ENCODE assay signal across 8 cellular contexts in the genomic region with DNA sequence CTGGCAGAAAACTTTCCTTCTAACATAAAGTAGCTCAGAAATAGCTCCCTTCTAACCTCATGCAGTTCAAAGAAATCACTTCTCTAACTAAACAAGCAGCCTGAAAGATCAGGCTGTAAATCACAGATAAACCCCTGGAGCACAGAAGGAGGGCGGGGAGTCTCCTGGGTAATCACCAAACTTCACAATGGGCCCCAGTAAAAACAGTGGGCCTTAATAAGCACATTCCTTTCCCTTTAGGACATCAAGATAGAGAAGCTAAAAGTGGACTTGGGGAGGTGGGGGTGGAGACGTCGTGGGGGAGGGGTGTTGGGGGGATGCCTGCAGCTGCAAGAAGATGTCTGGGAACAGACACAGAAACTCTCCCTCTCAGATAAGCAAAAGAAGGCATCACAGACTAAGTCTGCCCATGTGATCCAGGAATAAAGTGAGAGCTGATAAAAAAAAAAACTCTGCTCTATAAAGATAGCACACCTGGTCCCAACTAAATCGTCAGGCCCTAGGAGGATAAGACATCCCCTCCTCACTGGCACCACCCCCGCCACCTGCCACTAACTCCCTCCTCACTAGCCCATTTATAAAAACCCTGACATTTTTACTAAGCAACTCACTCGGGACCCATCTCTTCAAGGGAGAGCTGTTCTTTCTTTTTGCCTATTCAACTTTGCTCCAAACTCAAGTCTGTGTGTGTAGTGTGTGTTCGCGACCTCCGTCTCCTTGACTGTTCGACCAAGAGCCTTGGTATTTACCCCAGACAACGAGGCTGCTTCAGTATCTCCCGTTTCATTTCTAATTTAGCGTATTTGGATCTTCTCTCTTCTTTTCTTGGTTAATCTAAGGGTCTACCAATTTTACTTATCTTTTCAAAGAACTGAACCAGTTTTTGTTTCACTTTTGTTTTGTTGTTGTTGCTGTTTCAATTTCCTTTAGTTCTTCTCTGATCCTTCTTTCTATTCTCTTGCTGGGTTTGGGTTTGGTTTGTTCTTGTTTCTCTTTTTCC. TPM values are rescaled to one million over a fixed set of nuclear protein-coding genes. Genes with fewer than 3 reads are reported as not detected.
DNase-seq lines count a peak whose midpoint lies in the region; ATAC-seq, FAIRE-seq and TF ChIP-seq lines count a peak whose summit lies in the region.

No MANE protein-coding gene starts in this region.

- peak; percentile 46 for ATAC-seq in GM18909 (IDR thresholded peaks at IDR 0.05; ENCODE audit: poor library complexity, unreplicated experiment)

- no peaks in the 10 kb centered on the region for H3K27me3 ChIP-seq in liver (ENCODE audit: control insufficient read depth in 4 of 4, insufficient read depth in 4 of 4, low read length in 3 of 4)
- no peaks in the 10 kb centered on the region for H3K27me3 ChIP-seq in thyroid gland

- H3K9ac ChIP-seq in liver (ENCODE audit: low read depth in 1 of 2, low read length in 2 of 2) = peak overlapping the region; percentile 96 to 97

- no peaks in the 10 kb centered on the region for H3K9me3 ChIP-seq in liver (ENCODE audit: control insufficient read depth in 4 of 4, low read length in 3 of 4)
- H3K9me3 ChIP-seq in thyroid gland = no peaks in the 10 kb centered on the region

- H3K27ac ChIP-seq in liver (ENCODE audit: low read depth in 1 of 2, low read length in 2 of 2) = peak overlapping the region; percentile 78 to 82
- peak overlapping the region; percentile 82 to 89 (median 85) for H3K27ac ChIP-seq in thyroid gland

- H3K36me3 ChIP-seq in liver (ENCODE audit: control insufficient read depth in 4 of 4, insufficient read depth in 3 of 4, low read depth in 1 of 4, low read length in 3 of 4) (no peaks in the 10 kb centered on the region), thyroid gland (no peaks in the 10 kb centered on the region)

- intact Hi-C loops in thyroid gland (cut with DNase I) = no loop called here

- peak in 1 of 2 donors; percentile 3 for TF ChIP-seq POLR2A in thyroid gland (IDR thresholded peaks at IDR 0.05)

- TF ChIP-seq CTCF in liver (IDR thresholded peaks at IDR 0.05; ENCODE audit: low read depth, low read length, missing input control) (no peak), thyroid gland (IDR thresholded peaks at IDR 0.05) (no peak)

- H3K4me3 ChIP-seq in liver (ENCODE audit: low read depth in 1 of 3, low read length in 3 of 3) = peak overlapping the region; percentile 43 to 74 (median 54)
- peak overlapping the region; percentile 25 to 63 (median 37) for H3K4me3 ChIP-seq in thyroid gland (replicated peaks in 1 of 3)

- peak; percentile 31 for FAIRE-seq in colon (lab: Jason Lieb, UNC)

- WGBS in liver = 10% methylated on average over 13 of the region's 13 CpGs
- WGBS in thyroid gland, 2 donors = 9 to 13% methylated on average over 13 of the region's 13 CpGs

- peak; percentile 81 for DNase-seq in A172 (ENCODE audit: low spot score)
- DNase-seq in NOMO-1 treated with DMSO at 0.1 percent for 48 hours (lab: John Stamatoyannopoulos, UW; ENCODE audit: unreplicated experiment) = peak; percentile 12
- DNase-seq in thyroid gland = peak; percentile 52 to 60
- no peak for DNase-seq in DMS53 treated with DMSO at 0.1 percent for 48 hours (lab: John Stamatoyannopoulos, UW; ENCODE audit: unreplicated experiment)
- DNase-seq in stimulated activated CD4-positive, alpha-beta T cell treated with anti-CD3 and anti-CD28 coated beads, Interleukin-2, amount 100 ng/mL, for 24 hours = no peak

- H3K4me1 ChIP-seq in liver (ENCODE audit: control insufficient read depth in 4 of 4, insufficient read depth in 4 of 4, low read length in 3 of 4) = peaks cover 2 to 9% (median 4%) of the 10 kb centered on the region in 4 donors
- peaks cover 29 to 38% of the 10 kb centered on the region in 2 donors for H3K4me1 ChIP-seq in thyroid gland

- TF ChIP-seq RAD21 in liver (IDR thresholded peaks at IDR 0.05) = no peak

TF ChIP-seq in liver, 16 proteins besides CTCF, POLR2A, EP300 and RAD21:
- TF ChIP-seq RXRA (IDR thresholded peaks at IDR 0.05) (no peak), GABPA (IDR thresholded peaks at IDR 0.05 in 1 of 2, conservative IDR thresholded peaks at IDR 0.05 in 1 of 2) (no peak), JUND (IDR thresholded peaks at IDR 0.05) (no peak), EGR1 (IDR thresholded peaks at IDR 0.05; ENCODE audit: low read depth in 2 of 2) (no peak), HNF4G (IDR thresholded peaks at IDR 0.05) (no peak), HNF4A (conservative IDR thresholded peaks at IDR 0.05) (no peak), SP1 (IDR thresholded peaks at IDR 0.05) (no peak)
- TF ChIP-seq, protein P1, sequence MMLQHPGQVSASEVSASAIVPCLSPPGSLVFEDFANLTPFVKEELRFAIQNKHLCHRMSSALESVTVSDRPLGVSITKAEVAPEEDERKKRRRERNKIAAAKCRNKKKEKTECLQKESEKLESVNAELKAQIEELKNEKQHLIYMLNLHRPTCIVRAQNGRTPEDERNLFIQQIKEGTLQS (IDR thresholded peaks at IDR 0.05) = no peak

RNA-seq across cellular contexts. Expression of a gene that starts 31.7 kb away (rescaled TPM):
- total RNA-seq in A172 (2014; rRNA removed; shearing (Covaris generic)) = 3.4 and 5.4 TPM in 2 replicates
- total RNA-seq in liver = 10 to 100 TPM in 1 of 2 donors, 1 to 10 TPM in 1; 5.8 to 17.8 TPM
- polyA plus RNA-seq in liver = 10 to 100 TPM; 10.2 to 55.4 TPM
- 10 to 100 TPM; 11.0 to 18.3 (median 12.5) TPM for total RNA-seq in thyroid gland

Comparison
In these comparisons a context has a peak if more than half of its experiments do, and no peak if none do; other contexts are left out.
1. DNase-seq: peak in A172 (single experiment), NOMO-1 treated with DMSO at 0.1 percent for 48 hours (single experiment) and thyroid gland (2 of 2); none in DMS53 treated with DMSO at 0.1 percent for 48 hours (single experiment) and stimulated activated CD4-positive, alpha-beta T cell treated with anti-CD3 and anti-CD28 coated beads, Interleukin-2, amount 100 ng/mL, for 24 hours (0 of 2).